In the genomic region with DNA sequence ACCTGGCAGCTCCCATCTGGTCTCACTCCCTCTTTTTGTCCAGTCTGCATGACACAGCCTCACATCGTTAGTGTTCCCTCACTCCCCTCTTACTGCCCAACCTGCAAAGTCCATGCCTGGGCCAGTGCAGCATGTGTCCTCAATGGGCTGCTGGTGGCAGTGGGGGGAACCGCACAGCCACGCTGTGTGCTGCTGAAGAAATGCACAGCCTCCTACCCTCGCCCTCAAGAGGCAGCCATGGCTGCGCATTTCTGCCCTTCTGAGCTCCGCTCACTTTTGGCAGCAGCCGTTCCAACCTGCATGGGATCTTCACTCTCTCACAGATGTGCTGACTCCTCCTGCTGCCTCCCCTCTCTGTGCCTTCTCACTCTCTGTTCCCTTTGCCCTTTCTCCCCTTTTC, we compare ENCODE assay signal across 27 cellular contexts.
DNase-seq lines count a peak whose midpoint lies in the region; ATAC-seq and TF ChIP-seq lines count a peak whose summit lies in the region.
"Had no signal": no experiment of that assay in that cellular context is flagged by ENCODE, and none has a peak within 500 bp of the region (broad histone marks: within the 10 kb centered on the region; RNA-seq: fewer than 3 reads in every experiment).

No MANE protein-coding gene starts in this region.

- no peak for TF ChIP-seq POLR2A in body of pancreas (IDR thresholded peaks at IDR 0.05)

- no peaks in the 10 kb centered on the region for H3K9me3 ChIP-seq in heart right ventricle
- no peaks in the 10 kb centered on the region for H3K9me3 ChIP-seq in body of pancreas
- H3K9me3 ChIP-seq in subcutaneous abdominal adipose tissue (ENCODE audit: control insufficient read depth in 5 of 5, low read length in 5 of 5), result no peaks in the 10 kb centered on the region
- H3K9me3 ChIP-seq: thoracic aorta had no signal

- H3K36me3 ChIP-seq in heart right ventricle (no peaks in the 10 kb centered on the region), body of pancreas (replicated peaks in 1 of 2; ENCODE audit: insufficient read depth in 1 of 2, low read depth in 2 of 2) (no peaks in the 10 kb centered on the region), subcutaneous abdominal adipose tissue (ENCODE audit: control insufficient read depth in 5 of 5, insufficient read depth in 5 of 5, low read length in 5 of 5) (peaks cover 0 to 2% (median 0%) of the 10 kb centered on the region in 5 donors)
- H3K36me3 ChIP-seq: thoracic aorta had no signal

- no peak overlapping the region for H3K4me3 ChIP-seq in heart right ventricle
- H3K4me3 ChIP-seq in body of pancreas, result no peak overlapping the region
- H3K4me3 ChIP-seq in subcutaneous abdominal adipose tissue (ENCODE audit: low read depth in 1 of 5, low read length in 5 of 5), result no peak overlapping the region
- H3K4me3 ChIP-seq: thoracic aorta had no signal

- TF ChIP-seq CTCF in heart right ventricle (IDR thresholded peaks at IDR 0.05) (no peak), body of pancreas (IDR thresholded peaks at IDR 0.05) (no peak), nephron progenitor cell (IDR thresholded peaks at IDR 0.05) (no peak)

- no peak overlapping the region for H3K4me3 Mint-ChIP-seq in nephron progenitor cell
- H3K4me3 Mint-ChIP-seq: activated CD4-positive, alpha-beta T cell treated with anti-CD3 and anti-CD28 coated beads, Interleukin-2, amount 10 ng/mL, durations not matched to agents 7 days and 5 days; brain; CD8-positive, alpha-beta T cell; naive B cell had no signal

- ATAC-seq in heart right ventricle (no peak), Right ventricle myocardium inferior (no peak), body of pancreas (no peak), sciatic nerve (no peak), GM21576 (IDR thresholded peaks at IDR 0.05; ENCODE audit: unreplicated experiment) (no peak), HG02571 (IDR thresholded peaks at IDR 0.05; ENCODE audit: unreplicated experiment) (no peak)
- ATAC-seq: CD8-positive, alpha-beta T cell; HCT116; PC-3 had no signal

- no peaks in the 10 kb centered on the region for H3K36me3 Mint-ChIP-seq in nephron progenitor cell (ENCODE audit: low read depth)
- H3K36me3 Mint-ChIP-seq: brain; CD8-positive, alpha-beta T cell; naive B cell had no signal

- intact Hi-C loops in heart right ventricle (cut with DNase I) (loop anchor here in 1 of 10 donors (10.0 kb wide), 1 partner anchor 133 kb away; no protein-coding TSS in a partner anchor), Right ventricle myocardium inferior (cut with DNase I) (no loop called here), body of pancreas (cut with DNase I) (no loop called here), sciatic nerve (cut with DNase I) (no loop called here)

- peak overlapping the region; percentile 37 for H3K27ac Mint-ChIP-seq in nephron progenitor cell
- H3K27ac Mint-ChIP-seq: activated CD4-positive, alpha-beta T cell treated with anti-CD3 and anti-CD28 coated beads, Interleukin-2, amount 10 ng/mL, durations not matched to agents 7 days and 5 days; CD8-positive, alpha-beta T cell; naive B cell had no signal

- DNase-seq in heart right ventricle (no peak), Right ventricle myocardium inferior (ENCODE audit: missing footprints) (no peak), body of pancreas (no peak), nephron progenitor cell (no peak), sciatic nerve (ENCODE audit: low spot score) (no peak)
- DNase-seq: activated CD4-positive, alpha-beta T cell treated with anti-CD3 and anti-CD28 coated beads, Interleukin-2, amount 10 ng/mL, durations not matched to agents 7 days and 5 days; activated T-cell treated with anti-CD3 and anti-CD28 coated beads, Interleukin-2, amount 50 U/mL, for 48 hours; CD8-positive, alpha-beta T cell; DMS 273 treated with DMSO at 0.1 percent for 48 hours; effector CD8-positive, alpha-beta T cell; erythroblast; foreskin fibroblast; hippocampal formation; naive B cell; NCI-H1048; NCI-H1694; NCI-H524; PC-3; stimulated activated CD4-positive, alpha-beta T cell treated with anti-CD3 and anti-CD28 coated beads, Interleukin-2, amount 100 ng/mL, for 48 hours; T1000 had no signal

- H3K4me1 ChIP-seq in heart right ventricle, result peaks cover 3 to 57% (median 29%) of the 10 kb centered on the region in 9 donors
- H3K4me1 ChIP-seq in body of pancreas, result peaks cover 32% of the 10 kb centered on the region
- peaks cover 6 to 64% (median 48%) of the 10 kb centered on the region in 5 donors for H3K4me1 ChIP-seq in subcutaneous abdominal adipose tissue (ENCODE audit: control insufficient read depth in 5 of 5, insufficient read depth in 5 of 5, low read length in 5 of 5)

- peaks cover 28% of the 10 kb centered on the region for H3K27me3 Mint-ChIP-seq in nephron progenitor cell (ENCODE audit: low read depth, poor library complexity)

- H3K4me1 Mint-ChIP-seq in nephron progenitor cell, result peaks cover 19% of the 10 kb centered on the region
- H3K4me1 Mint-ChIP-seq: activated CD4-positive, alpha-beta T cell treated with anti-CD3 and anti-CD28 coated beads, Interleukin-2, amount 10 ng/mL, durations not matched to agents 7 days and 5 days; naive B cell had no signal

- peak overlapping the region in 1 of 5 donors; percentile 4 for H3K9ac ChIP-seq in subcutaneous abdominal adipose tissue (ENCODE audit: low read length in 5 of 5)

- H3K27ac ChIP-seq in heart right ventricle (peak overlapping the region in 6 of 10 donors; percentile 59 to 73 (median 66)), body of pancreas (peak overlapping the region in 3 of 4 donors; percentile 62 to 77 (median 67)), subcutaneous abdominal adipose tissue (ENCODE audit: low read depth, low read length) (peak overlapping the region; percentile 97)
- H3K27ac ChIP-seq: HL-60, thoracic aorta had no signal

- H3K27me3 ChIP-seq in heart right ventricle, result no peaks in the 10 kb centered on the region
- no peaks in the 10 kb centered on the region for H3K27me3 ChIP-seq in body of pancreas
- H3K27me3 ChIP-seq in subcutaneous abdominal adipose tissue (ENCODE audit: control insufficient read depth in 5 of 5, insufficient read depth in 4 of 5, low read length in 5 of 5), result no peaks in the 10 kb centered on the region

- no peaks in the 10 kb centered on the region for H3K9me3 Mint-ChIP-seq in nephron progenitor cell
- H3K9me3 Mint-ChIP-seq: activated CD4-positive, alpha-beta T cell treated with anti-CD3 and anti-CD28 coated beads, Interleukin-2, amount 10 ng/mL, durations not matched to agents 7 days and 5 days; brain; CD8-positive, alpha-beta T cell had no signal

- WGBS in heart right ventricle, 2 donors, result 80 to 91% methylated on average over 7 of the region's 7 CpGs
- WGBS in body of pancreas, 2 donors, result 82 to 96% methylated on average over 7 of the region's 7 CpGs
